In genomic region chr4:100095729-100096595, GRCh38 we compare ENCODE assay signal across 8 cellular contexts.
A peak's percentile ranks its signal among the peaks of the same experiment; 100 is the strongest.
DNase-seq lines count a peak whose midpoint lies in the region; ATAC-seq and TF ChIP-seq lines count a peak whose summit lies in the region.

No MANE protein-coding gene starts in this region.

- CTCF ChIA-PET in WTC11 (lab: Charles Lee) = interaction anchor here (0.7 to 2.0 kb wide), 11 partner anchors 8 to 218 kb away, joined by 3 to 24 read pairs (median 3); no protein-coding TSS in a partner anchor

- 0 out of 2 replicates have a peak overlapping the region, but pooled peaks have one; percentile 12 for H3K4me3 ChIP-seq in ACC112 (ENCODE audit: low read depth, low read length)

- H3K36me3 Mint-ChIP-seq in WTC11 = no peaks in the 10 kb centered on the region

- H3K27ac ChIP-seq in ACC112 (ENCODE audit: low read depth, low read length) = peak overlapping the region; percentile 19; the same call in 1 of the 2 replicates

- H3K79me2 ChIP-seq in ACC112 (ENCODE audit: control insufficient read depth, insufficient read depth, low read length, unreplicated experiment) = no peaks in the 10 kb centered on the region

- peak; percentile 93 for ATAC-seq in GM18502 (IDR thresholded peaks at IDR 0.05; ENCODE audit: poor library complexity, unreplicated experiment)
- ATAC-seq in HG02885 (IDR thresholded peaks at IDR 0.05; ENCODE audit: poor library complexity, unreplicated experiment) = peak; percentile 96
- peak; percentile 65 for ATAC-seq in WTC11
- ATAC-seq in left lobe of liver = peak; percentile 93

- H3K36me3 ChIP-seq in ACC112 (ENCODE audit: insufficient read depth, low read length) = no peaks in the 10 kb centered on the region

- peak; percentile 5 for DNase-seq in NCI-H2081 treated with DMSO at 0.1 percent for 48 hours (lab: John Stamatoyannopoulos, UW)
- DNase-seq in WTC11 (ENCODE audit: low spot score) = peak; percentile 55
- DNase-seq in central memory CD4-positive, alpha-beta T cell = peak; percentile 24
- DNase-seq in left lobe of liver (ENCODE audit: low spot score) = peak; percentile 50
- peak in 2 of 3 donors; percentile 14 to 21 for DNase-seq in stimulated activated CD4-positive, alpha-beta T cell treated with anti-CD3 and anti-CD28 coated beads, TNF-alpha, amount 100 ng/mL, for 1 hour (ENCODE audit: low read depth in 3 of 3, low spot score in 1 of 3)

- H3K27me3 Mint-ChIP-seq in WTC11 (ENCODE audit: low read depth) = no peaks in the 10 kb centered on the region; the same call in 1 of the 2 replicates

- H3K4me3 Mint-ChIP-seq in WTC11 = no peak overlapping the region

- no peak overlapping the region for H3K27ac Mint-ChIP-seq in WTC11

- H3K4me1 Mint-ChIP-seq in WTC11 = peaks cover 55% of the 10 kb centered on the region

- H2AFZ ChIP-seq in ACC112 (ENCODE audit: low read length, unreplicated experiment) = peak overlapping the region; percentile 50

- POLR2A ChIA-PET in WTC11 (lab: Charles Lee) = no interaction called here

- no peaks in the 10 kb centered on the region for H3K9me3 Mint-ChIP-seq in WTC11

- no peaks in the 10 kb centered on the region for H3K27me3 ChIP-seq in ACC112 (ENCODE audit: insufficient read depth, low read length)

- H3K4me1 ChIP-seq in ACC112 (ENCODE audit: control insufficient read depth, insufficient read depth, low read length, unreplicated experiment) = peaks cover 25% of the 10 kb centered on the region

- no peak; the same call in 1 of the 2 replicates for TF ChIP-seq CTCF in WTC11 (IDR thresholded peaks at IDR 0.05)

TF ChIP-seq in WTC11, 78 proteins besides CTCF, POLR2A, EP300 and RAD21:
- TF ChIP-seq ARID4B (CRISPR knock-in tag; IDR thresholded peaks at IDR 0.05; ENCODE audit: borderline replicate concordance) = no peak
- no peak for TF ChIP-seq JAZF1 (CRISPR knock-in tag; IDR thresholded peaks at IDR 0.05)
- 0 out of 2 replicates have a peak, but pooled peaks have one; percentile 35 for TF ChIP-seq GABPB1 (CRISPR knock-in tag; IDR thresholded peaks at IDR 0.05)
- no peak for TF ChIP-seq ZNF138 (CRISPR knock-in tag; conservative IDR thresholded peaks at IDR 0.05)

Comparison
In these comparisons a context has a peak if more than half of its experiments do, and no peak if none do; other contexts are left out.
1. Peak in every context shown above with its lines: DNase-seq, ATAC-seq, H3K4me3 ChIP-seq and H3K27ac ChIP-seq.
2. DNase-seq: peak in every context shown above with its lines; median percentile 55 in WTC11; 50 in left lobe of liver; 24 in central memory CD4-positive, alpha-beta T cell; 18 in stimulated activated CD4-positive, alpha-beta T cell treated with anti-CD3 and anti-CD28 coated beads, TNF-alpha, amount 100 ng/mL, for 1 hour; 5 in NCI-H2081 treated with DMSO at 0.1 percent for 48 hours.